Comparison of ENCODE assay signal across 27 cellular contexts in the genomic region with DNA sequence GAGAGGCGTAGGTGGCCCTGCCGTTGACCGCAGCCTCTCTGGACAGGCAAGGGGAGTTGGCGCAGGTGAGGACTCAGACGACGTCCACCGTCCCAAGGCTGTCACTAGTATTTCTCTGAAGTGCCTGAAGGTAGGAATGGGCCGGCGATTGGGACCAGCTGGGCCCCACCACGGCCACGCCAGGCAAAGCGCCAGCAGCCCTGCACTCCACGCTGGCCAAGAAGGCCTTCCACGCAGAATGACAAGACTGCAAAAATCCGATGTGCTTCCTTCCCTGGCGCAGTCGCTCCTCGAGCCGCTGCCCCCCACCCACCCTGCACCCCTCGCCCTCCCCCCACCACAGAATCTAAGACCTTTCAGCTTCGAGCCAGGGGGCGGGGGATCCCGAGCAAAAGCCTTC.
"Had no signal": no experiment of that assay in that cellular context is flagged by ENCODE, and none has a peak within 500 bp of the region (broad histone marks: within the 10 kb centered on the region; RNA-seq: fewer than 3 reads in every experiment).

No MANE protein-coding gene starts in this region.

- H3K4me1 Mint-ChIP-seq: immature natural killer cell had no signal

- H3K9me3 ChIP-seq: heart left ventricle, pancreas, prostate gland, spleen, thoracic aorta, upper lobe of left lung had no signal

- H3K4me1 ChIP-seq: foreskin keratinocyte had no signal

- ATAC-seq: activated CD4-positive, CD25-positive, alpha-beta regulatory T cell treated with anti-CD3 and anti-CD28 coated beads, Interleukin-2, amount 50 U/mL, for 24 hours; esophagus mucosa; foreskin keratinocyte; heart left ventricle; left colon; pancreas had no signal

- H3K27me3 ChIP-seq: foreskin keratinocyte, heart left ventricle, pancreas, spleen, upper lobe of left lung had no signal

- H3K4me3 Mint-ChIP-seq: activated T-cell treated with anti-CD3 and anti-CD28 coated beads, Interleukin-2, amount 50 U/mL, for 24 hours; dendritic cell treated with granulocyte-macrophage colony-stimulating factor and Interleukin-4, amounts not matched to agents 40 ng/mL and 50 ng/mL, for 4 days; endodermal cell; immature natural killer cell; naive B cell had no signal

- DNase-seq: activated CD4-positive, alpha-beta T cell treated with anti-CD3 and anti-CD28 coated beads for 48 hours; activated CD4-positive, alpha-beta T cell treated with anti-CD3 and anti-CD28 coated beads, Interleukin-2, amount 50 U/mL, for 48 hours; activated CD8-positive, alpha-beta memory T cell treated with anti-CD3 and anti-CD28 coated beads, Interleukin-2, amount 50 U/mL, for 48 hours; activated gamma-delta T cell treated with Interleukin-2 at 50 U/mL for 16 hours; activated naive CD4-positive, alpha-beta T cell treated with anti-CD3 and anti-CD28 coated beads, Interleukin-2, amount 50 U/mL, for 16 hours; activated T-cell treated with anti-CD3 and anti-CD28 coated beads, Interleukin-2, amount 50 U/mL, for 24 hours; amniotic stem cell; caudate nucleus; endodermal cell; foreskin keratinocyte; heart left ventricle; hypothalamus; immature natural killer cell; kidney; left colon; mammary epithelial cell; naive B cell; pancreas; spleen; stimulated activated naive CD4-positive, alpha-beta T cell; WERI-Rb-1 had no signal

- H3K9me3 Mint-ChIP-seq: activated T-cell treated with anti-CD3 and anti-CD28 coated beads, Interleukin-2, amount 50 U/mL, for 24 hours; dendritic cell treated with granulocyte-macrophage colony-stimulating factor and Interleukin-4, amounts not matched to agents 40 ng/mL and 50 ng/mL, for 4 days; endodermal cell; immature natural killer cell; naive B cell had no signal

- H3K4me3 ChIP-seq: heart left ventricle, pancreas, prostate gland, spleen, thoracic aorta, upper lobe of left lung had no signal

- FAIRE-seq: kidney, pancreas had no signal

- H3K27me3 Mint-ChIP-seq: activated T-cell treated with anti-CD3 and anti-CD28 coated beads, Interleukin-2, amount 50 U/mL, for 24 hours; dendritic cell treated with granulocyte-macrophage colony-stimulating factor and Interleukin-4, amounts not matched to agents 40 ng/mL and 50 ng/mL, for 4 days; naive B cell had no signal

- H3K36me3 Mint-ChIP-seq: immature natural killer cell had no signal

- H3K27ac ChIP-seq: foreskin keratinocyte, WERI-Rb-1 had no signal

- H3K27ac Mint-ChIP-seq: activated T-cell treated with anti-CD3 and anti-CD28 coated beads, Interleukin-2, amount 50 U/mL, for 24 hours; dendritic cell treated with granulocyte-macrophage colony-stimulating factor and Interleukin-4, amounts not matched to agents 40 ng/mL and 50 ng/mL, for 4 days; endodermal cell; immature natural killer cell had no signal

- H3K36me3 ChIP-seq: prostate gland had no signal
